ENCODE assay signal across 8 cellular contexts in genomic region chr14:104967414-104968152, GRCh38. TPM values are rescaled to one million over a fixed set of nuclear protein-coding genes. Genes with fewer than 3 reads are reported as not detected.
DNase-seq lines count a peak whose midpoint lies in the region; ATAC-seq and TF ChIP-seq lines count a peak whose summit lies in the region.

No MANE protein-coding gene starts in this region.

- H3K18ac ChIP-seq in IMR-90 (ENCODE audit: low read depth, low read length) = peak overlapping the region; percentile 61; the same call in 1 of the 2 replicates

- H3K79me1 ChIP-seq in IMR-90 (ENCODE audit: low read depth in 1 of 2, low read length in 2 of 2) = peaks cover 0 to 30% of the 10 kb centered on the region in 2 experiments; a peak in 1 of 4 replicates

- peak overlapping the region; percentile 43; the same call in 1 of the 2 replicates for H2BK120ac ChIP-seq in IMR-90 (ENCODE audit: low read depth, low read length)

- peak overlapping the region; percentile 71 for H3K14ac ChIP-seq in IMR-90 (replicated peaks; ENCODE audit: low read depth, low read length)

- H3K23ac ChIP-seq in IMR-90 (ENCODE audit: low read depth, low read length) = peak overlapping the region; percentile 59; the same call in 1 of the 2 replicates

- no peak overlapping the region for H2BK5ac ChIP-seq in IMR-90 (ENCODE audit: low read depth, low read length, poor library complexity, severe bottlenecking)

- peak overlapping the region; percentile 72; the same call in 1 of the 2 replicates for H4K5ac ChIP-seq in IMR-90 (ENCODE audit: low read depth, low read length)

- H3K27ac Mint-ChIP-seq in CD4-positive, alpha-beta T cell = no peak overlapping the region

- H3K4me1 ChIP-seq in IMR-90 (ENCODE audit: control insufficient read depth, insufficient read depth, low read length) (peaks cover 24% of the 10 kb centered on the region), left lung (peaks cover 41 to 55% of the 10 kb centered on the region in 2 donors), thoracic aorta (ENCODE audit: control insufficient read depth in 1 of 2, low read depth in 2 of 2) (peaks cover 12 to 45% of the 10 kb centered on the region in 2 donors)

- no peak overlapping the region for H3K56ac ChIP-seq in IMR-90 (ENCODE audit: extremely low read depth, insufficient read depth, low read length)

- no peaks in the 10 kb centered on the region for H4K20me1 ChIP-seq in IMR-90 (ENCODE audit: insufficient read depth, low read length)

- in situ Hi-C loops in IMR-90 (cut with MboI; ENCODE audit: low sequenced_read_pairs) = no loop called here

- no peak overlapping the region for H2BK20ac ChIP-seq in IMR-90 (ENCODE audit: low read depth, low read length)

- peaks cover 5% of the 10 kb centered on the region for H3K9me1 ChIP-seq in IMR-90 (ENCODE audit: insufficient read depth, low read length)

- H3K4me3 Mint-ChIP-seq in CD4-positive, alpha-beta T cell = no peak overlapping the region

- DNase-seq in IMR-90 (no peak), choroid plexus epithelial cell (ENCODE audit: low read depth) (peak; percentile 40), left lung (peak; percentile 76 to 89), thoracic aorta (ENCODE audit: low spot score) (no peak), NCI-H1417 (lab: John Stamatoyannopoulos, UW) (no peak), cerebellar cortex (ENCODE audit: low spot score) (no peak), NCI-H1105 treated with DMSO at 0.1 percent for 48 hours (lab: John Stamatoyannopoulos, UW) (no peak)
- no peak for DNase-seq in CD4-positive, alpha-beta T cell

- POLR2A ChIA-PET in IMR-90 (lab: Charles Lee; ENCODE audit: unreplicated experiment) = interaction anchor here (0.7 kb wide), 1 partner anchor 11 kb away, joined by 3 read pairs; the partner anchor contains the start of gene AHNAK2
- POLR2A ChIA-PET in CD4-positive, alpha-beta T cell (lab: Charles Lee) = no interaction called here

- H3K36me3 ChIP-seq in IMR-90 (ENCODE audit: control insufficient read depth, insufficient read depth, low read length) (no peaks in the 10 kb centered on the region), left lung (no peaks in the 10 kb centered on the region), thoracic aorta (no peaks in the 10 kb centered on the region)

- CTCF ChIA-PET in IMR-90 (lab: Yijun Ruan, JAX) = no interaction called here
- CTCF ChIA-PET in CD4-positive, alpha-beta T cell (lab: Charles Lee) = no interaction called here

- WGBS in IMR-90 (ENCODE audit: extremely low coverage in 2 of 2, insufficient read length in 1 of 2), 2 experiments = 27% methylated on average over 3 of the region's 35 CpGs; no CpG with 5 or more reads in 1 of the 2 experiments

- H3K9me3 ChIP-seq in IMR-90 (ENCODE audit: control insufficient read depth, insufficient read depth, low read length) = no peaks in the 10 kb centered on the region
- no peaks in the 10 kb centered on the region for H3K9me3 ChIP-seq in left lung
- no peaks in the 10 kb centered on the region for H3K9me3 ChIP-seq in thoracic aorta
- no peaks in the 10 kb centered on the region for H3K9me3 ChIP-seq in CD4-positive, alpha-beta T cell (ENCODE audit: control insufficient read depth, low read length)

- TF ChIP-seq RAD21 in IMR-90 (IDR thresholded peaks at IDR 0.05; ENCODE audit: low read length) = no peak

- ATAC-seq in IMR-90 (ENCODE audit: low read depth) (peak; percentile 79), left lung (peak; percentile 65), thoracic aorta (ENCODE audit: insufficient number of reproducible peaks, low FRiP score, low read depth) (peak; percentile 45)
- ATAC-seq in CD4-positive, alpha-beta T cell (ENCODE audit: poor library complexity) = no peak

- peak overlapping the region; percentile 82 for H3K4me2 ChIP-seq in IMR-90 (ENCODE audit: low read depth, low read length)

- H3K27ac ChIP-seq in IMR-90 (ENCODE audit: insufficient read depth, low read length) (peak overlapping the region; percentile 5; the same call in 1 of the 2 replicates), left lung (peak overlapping the region; percentile 76 to 79), thoracic aorta (peak overlapping the region; percentile 70 to 94)
- no peak overlapping the region for H3K27ac ChIP-seq in CD4-positive, alpha-beta T cell (ENCODE audit: low read depth, low read length)

- peak overlapping the region; percentile 90 for H2AK9ac ChIP-seq in IMR-90 (replicated peaks; ENCODE audit: low read depth, low read length, poor library complexity)

- H2AK5ac ChIP-seq in IMR-90 (ENCODE audit: low read depth, low read length) = peak overlapping the region; percentile 67

- peak overlapping the region; percentile 95 for H2AFZ ChIP-seq in IMR-90 (replicated peaks; ENCODE audit: low read length, poor library complexity)

- H3K4me3 ChIP-seq in IMR-90 (ENCODE audit: insufficient read depth, low read depth, low read length) (0 out of 2 replicates have a peak overlapping the region, but pooled peaks have one; percentile 10), choroid plexus epithelial cell (ENCODE audit: low read depth, low read length) (peak overlapping the region; percentile 37), left lung (peak overlapping the region; percentile 3 to 29), thoracic aorta (peak overlapping the region; percentile 54)

- peak overlapping the region; percentile 68; the same call in 1 of the 2 replicates for H4K91ac ChIP-seq in IMR-90 (ENCODE audit: insufficient read depth, low read depth, low read length)

- no peak for TF ChIP-seq POLR2A in IMR-90 (IDR thresholded peaks at IDR 0.05; ENCODE audit: low read depth, low read length)

- intact Hi-C loops in IMR-90 (cut with micrococcal nuclease) = no loop called here
- intact Hi-C loops in left lung (cut with DNase I) = no loop called here
- intact Hi-C loops in CD4-positive, alpha-beta T cell (cut with DNase I, micrococcal nuclease) = no loop called here

- peak overlapping the region; percentile 78 for H3K4ac ChIP-seq in IMR-90 (ENCODE audit: low read depth, low read length)

- peak overlapping the region; percentile 49; the same call in 1 of the 2 replicates for H3K9ac ChIP-seq in IMR-90 (ENCODE audit: low read depth, low read length)

- H3K9me3 Mint-ChIP-seq in CD4-positive, alpha-beta T cell = no peaks in the 10 kb centered on the region

- BruUV-seq in IMR-90 (replicated peaks; lab: Mats Ljungman, UMichigan) = no TSS peak

- H3K27me3 ChIP-seq in IMR-90 (ENCODE audit: control insufficient read depth, insufficient read depth, low read length) (no peaks in the 10 kb centered on the region), left lung (peaks cover 0 to 24% of the 10 kb centered on the region in 2 donors), thoracic aorta (replicated peaks; ENCODE audit: insufficient read depth) (no peaks in the 10 kb centered on the region)
- H3K27me3 ChIP-seq in CD4-positive, alpha-beta T cell (ENCODE audit: control insufficient read depth, insufficient read depth, low read length) = peaks cover 15% of the 10 kb centered on the region

- H2BK15ac ChIP-seq in IMR-90 (ENCODE audit: low read depth, low read length) = no peak overlapping the region; the same call in 2 of the 3 replicates

- no peak for TF ChIP-seq CTCF in IMR-90 (conservative IDR thresholded peaks at IDR 0.05; ENCODE audit: low read depth, low read length)
- TF ChIP-seq CTCF in choroid plexus epithelial cell (conservative IDR thresholded peaks at IDR 0.05; ENCODE audit: low read depth, low read length) = no peak
- no peak for TF ChIP-seq CTCF in left lung (IDR thresholded peaks at IDR 0.05)
- TF ChIP-seq CTCF in thoracic aorta (IDR thresholded peaks at IDR 0.05) = no peak
- no peak for TF ChIP-seq CTCF in CD4-positive, alpha-beta T cell (IDR thresholded peaks at IDR 0.05)

- peaks cover 10% of the 10 kb centered on the region for H3K27me3 Mint-ChIP-seq in CD4-positive, alpha-beta T cell

- no peaks in the 10 kb centered on the region for H3K4me1 Mint-ChIP-seq in CD4-positive, alpha-beta T cell (ENCODE audit: low read depth)

- H3K36me3 Mint-ChIP-seq in CD4-positive, alpha-beta T cell (ENCODE audit: low read depth) = no peaks in the 10 kb centered on the region

- peak overlapping the region; percentile 81 to 84; a peak in 3 of 4 replicates for H4K8ac ChIP-seq in IMR-90 (ENCODE audit: low read depth in 2 of 2, low read length in 2 of 2)

- dilution Hi-C loops in IMR-90 (cut with HindIII; ENCODE audit: low sequenced_read_pairs, unreplicated experiment) = no loop called here

TF ChIP-seq in IMR-90, 13 proteins besides CTCF, POLR2A, EP300 and RAD21 (continues in another document):
- TF ChIP-seq MAZ (IDR thresholded peaks at IDR 0.05; ENCODE audit: borderline replicate concordance, low read depth, low read length) = no peak
- no peak for TF ChIP-seq NFE2L2 (IDR thresholded peaks at IDR 0.05; ENCODE audit: low read depth, low read length)
- no peak for TF ChIP-seq BHLHE40 (IDR thresholded peaks at IDR 0.05; ENCODE audit: low read depth, low read length)
- TF ChIP-seq SMC3 (IDR thresholded peaks at IDR 0.05; ENCODE audit: low read depth, low read length) = no peak

RNA-seq across cellular contexts. Expression of gene AHNAK2, which starts 10.6 kb away (rescaled TPM):
- total RNA-seq in IMR-90 (2012; rRNA removed) = 6.7 and 7.9 TPM in 2 replicates
- 2.5 and 2.6 TPM in 2 replicates for polyA plus RNA-seq in IMR-90 (2012; rRNA removed)
- 0.93 and 1.1 TPM in 2 replicates for polyA plus RNA-seq in IMR-90 (2012; cell fraction: cytosol; rRNA removed)
- 4.5 and 7.9 TPM in 2 replicates for polyA plus RNA-seq in IMR-90 (2012; cell fraction: nucleus; rRNA removed; ENCODE audit: low replicate concordance)
- 10 to 100 TPM; 22.1 to 22.3 TPM for total RNA-seq in left lung
- total RNA-seq in thoracic aorta = 10 to 100 TPM; 22.6 to 47.8 TPM
- under 1 TPM in 1 of 2 experiments, not detected in 1; 0.05 TPM for total RNA-seq in CD4-positive, alpha-beta T cell

RNA-seq across cellular contexts. Expression of gene CLBA1, which starts 18.0 kb away (rescaled TPM):
- total RNA-seq in IMR-90 (2012; rRNA removed) = 2.2 and 2.7 TPM in 2 replicates
- 5.2 and 6.2 TPM in 2 replicates for polyA plus RNA-seq in IMR-90 (2012; rRNA removed)
- polyA plus RNA-seq in IMR-90 (2012; cell fraction: cytosol; rRNA removed) = 3.5 and 4.0 TPM in 2 replicates
- polyA plus RNA-seq in IMR-90 (2012; cell fraction: nucleus; rRNA removed; ENCODE audit: low replicate concordance) = 10.8 and 12.0 TPM in 2 replicates
- total RNA-seq in left lung = 1 to 10 TPM; 7.1 to 8.5 TPM
- total RNA-seq in thoracic aorta = 1 to 10 TPM; 3.1 to 4.6 TPM
- total RNA-seq in CD4-positive, alpha-beta T cell = 1 to 10 TPM; 1.7 to 1.8 TPM

RNA-seq across cellular contexts. Expression of gene PLD4, which starts 42.9 kb away (rescaled TPM):
- total RNA-seq in IMR-90 (2012; rRNA removed) = not detected in 2 replicates
- 0.05 and 0.07 TPM in 2 replicates for polyA plus RNA-seq in IMR-90 (2012; rRNA removed)
- 0.04 TPM in 1 of 2 replicates, not detected in the other for polyA plus RNA-seq in IMR-90 (2012; cell fraction: cytosol; rRNA removed)
- 0.12 and 0.14 TPM in 2 replicates for polyA plus RNA-seq in IMR-90 (2012; cell fraction: nucleus; rRNA removed; ENCODE audit: low replicate concordance)
- total RNA-seq in left lung = under 1 TPM; 0.76 to 0.93 TPM
- total RNA-seq in thoracic aorta = under 1 TPM in 1 of 2 donors, not detected in 1; 0.35 TPM
- total RNA-seq in CD4-positive, alpha-beta T cell = 1 to 10 TPM; 1.6 to 2.1 TPM

RNA-seq across cellular contexts. Expression of gene CDCA4, which starts 53.3 kb away (rescaled TPM):
- total RNA-seq in IMR-90 (2012; rRNA removed) (17.7 and 19.7 TPM in 2 replicates), left lung (1 to 10 TPM; 9.4 to 9.6 TPM), thoracic aorta (1 to 10 TPM; 1.6 to 6.5 TPM)
- 18.6 and 21.4 TPM in 2 replicates for polyA plus RNA-seq in IMR-90 (2012; rRNA removed)
- 17.8 and 18.2 TPM in 2 replicates for polyA plus RNA-seq in IMR-90 (2012; cell fraction: cytosol; rRNA removed)
- 9.9 and 13.1 TPM in 2 replicates for polyA plus RNA-seq in IMR-90 (2012; cell fraction: nucleus; rRNA removed; ENCODE audit: low replicate concordance)
- total RNA-seq in CD4-positive, alpha-beta T cell = 10 to 100 TPM; 17.7 to 18.8 TPM

Comparison
In these comparisons a context has a peak if more than half of its experiments do, and no peak if none do; other contexts are left out.
1. DNase-seq: peak in choroid plexus epithelial cell (single experiment) and left lung (2 of 2); none in IMR-90 (single experiment), thoracic aorta (single experiment), NCI-H1417 (0 of 3), CD4-positive, alpha-beta T cell (0 of 10), cerebellar cortex (single experiment) and NCI-H1105 treated with DMSO at 0.1 percent for 48 hours (single experiment).
2. Peak in every context shown above with its lines, with median percentiles within 50 percentile points of each other: H3K4me3 ChIP-seq.